ENCODE assay signal across 5 cellular contexts in genomic region chr5:127375124-127375523, GRCh38.
"Had no signal": no experiment of that assay in that cellular context is flagged by ENCODE, and none has a peak within 500 bp of the region (broad histone marks: within the 10 kb centered on the region; RNA-seq: fewer than 3 reads in every experiment).

No MANE protein-coding gene starts in this region.

- ATAC-seq: GM23338, K562 had no signal

- DNase-seq: H9, HCEC 1CT, IMR-90 had no signal

- H3K4me3 ChIP-seq: GM23338, K562 had no signal
